In the genomic region with DNA sequence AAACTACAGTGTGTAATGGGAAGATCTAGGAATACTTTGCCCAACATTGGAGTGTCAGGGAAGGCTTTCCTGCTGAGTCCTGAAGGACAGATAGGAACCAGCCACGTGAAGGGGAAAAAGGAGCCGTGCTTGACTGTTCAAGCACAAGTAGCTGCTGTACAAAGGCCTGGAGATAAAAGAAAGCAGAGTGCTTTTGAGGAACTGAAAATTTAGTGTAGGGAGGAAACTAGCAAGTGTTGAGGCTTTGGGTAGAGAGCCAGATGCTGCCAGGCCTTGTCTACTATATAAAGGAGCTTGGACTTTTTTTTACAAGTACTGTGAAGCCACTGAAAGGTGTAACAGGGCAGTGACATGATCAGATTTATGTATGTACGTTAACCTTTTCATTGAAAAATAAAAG, we compare ENCODE assay signal across 10 cellular contexts. TPM values are rescaled to one million over a fixed set of nuclear protein-coding genes. Genes with fewer than 3 reads are reported as not detected.
DNase-seq lines count a peak whose midpoint lies in the region; ATAC-seq and TF ChIP-seq lines count a peak whose summit lies in the region.
"Had no signal": no experiment of that assay in that cellular context is flagged by ENCODE, and none has a peak within 500 bp of the region (broad histone marks: within the 10 kb centered on the region; RNA-seq: fewer than 3 reads in every experiment).

No MANE protein-coding gene starts in this region.

- no peak overlapping the region for H3K4me3 Mint-ChIP-seq in activated CD8-positive, alpha-beta T cell treated with anti-CD3 and anti-CD28 coated beads for 36 hours
- no peak overlapping the region for H3K4me3 Mint-ChIP-seq in mesothelial cell of epicardium

- no peaks in the 10 kb centered on the region for H3K9me3 ChIP-seq in psoas muscle

- DNase-seq in NAMALWA (ENCODE audit: low spot score) (peak; percentile 76), psoas muscle (no peak), NCI-H2107 treated with DMSO at 0.1 percent for 48 hours (lab: John Stamatoyannopoulos, UW; ENCODE audit: unreplicated experiment) (no peak), mesothelial cell of epicardium (ENCODE audit: low spot score in 2 of 2, unreplicated experiment in 2 of 2) (no peak), left lobe of liver (ENCODE audit: low spot score) (no peak)
- no peak for DNase-seq in activated CD8-positive, alpha-beta T cell treated with anti-CD3 and anti-CD28 coated beads for 36 hours
- DNase-seq: activated naive CD4-positive, alpha-beta T cell treated with Interleukin-2 at 50 U/mL for 16 hours; PC-9 had no signal

- TF ChIP-seq POLR2A in GM19099 (IDR thresholded peaks at IDR 0.05; ENCODE audit: extremely low read depth, insufficient read length, low read depth) = peak; percentile 11

- CTCF ChIA-PET in activated CD8-positive, alpha-beta T cell treated with anti-CD3 and anti-CD28 coated beads for 36 hours (lab: Charles Lee) = interaction anchor here (1.1 kb wide), 1 partner anchor 35 kb away, joined by 3 read pairs; no protein-coding TSS in a partner anchor

- H3K36me3 Mint-ChIP-seq in activated CD8-positive, alpha-beta T cell treated with anti-CD3 and anti-CD28 coated beads for 36 hours (ENCODE audit: low read depth) = no peaks in the 10 kb centered on the region
- H3K36me3 Mint-ChIP-seq in mesothelial cell of epicardium = peaks cover 5% of the 10 kb centered on the region

- no peaks in the 10 kb centered on the region for H3K36me3 ChIP-seq in psoas muscle (ENCODE audit: insufficient read depth in 1 of 2, low read depth in 1 of 2)

- H3K4me3 ChIP-seq in psoas muscle = no peak overlapping the region
- H3K4me3 ChIP-seq: PC-9 had no signal

- POLR2A ChIA-PET in activated CD8-positive, alpha-beta T cell treated with anti-CD3 and anti-CD28 coated beads for 36 hours (lab: Charles Lee) = no interaction called here

- intact Hi-C loops in psoas muscle (cut with DNase I) = loop anchor here (5.0 to 10.0 kb wide), 2 partner anchors 37 to 125 kb away; a partner anchor contains a TSS
- intact Hi-C loops in activated CD8-positive, alpha-beta T cell treated with anti-CD3 and anti-CD28 coated beads for 36 hours (cut with micrococcal nuclease) = no loop called here

- peaks cover 4% of the 10 kb centered on the region for H3K4me1 Mint-ChIP-seq in activated CD8-positive, alpha-beta T cell treated with anti-CD3 and anti-CD28 coated beads for 36 hours (ENCODE audit: low read depth)
- H3K4me1 Mint-ChIP-seq in mesothelial cell of epicardium = peaks cover 64% of the 10 kb centered on the region

- WGBS in psoas muscle, 3 donors = 57 to 70% (median 68%) methylated on average over 3 of the region's 3 CpGs

- H3K27ac ChIP-seq in psoas muscle = peak overlapping the region; percentile 86
- H3K27ac ChIP-seq: PC-9 had no signal

- H3K9me3 Mint-ChIP-seq in activated CD8-positive, alpha-beta T cell treated with anti-CD3 and anti-CD28 coated beads for 36 hours = no peaks in the 10 kb centered on the region
- H3K9me3 Mint-ChIP-seq in mesothelial cell of epicardium = no peaks in the 10 kb centered on the region

- ATAC-seq in HG02840 (IDR thresholded peaks at IDR 0.05; ENCODE audit: low FRiP score, unreplicated experiment) (peak; percentile 80), psoas muscle (no peak), left lobe of liver (no peak)
- ATAC-seq in activated CD8-positive, alpha-beta T cell treated with anti-CD3 and anti-CD28 coated beads for 36 hours = no peak

- H3K27ac Mint-ChIP-seq in activated CD8-positive, alpha-beta T cell treated with anti-CD3 and anti-CD28 coated beads for 36 hours = no peak overlapping the region
- H3K27ac Mint-ChIP-seq in mesothelial cell of epicardium = no peak overlapping the region

- TF ChIP-seq CTCF in psoas muscle (IDR thresholded peaks at IDR 0.05) (no peak), mesothelial cell of epicardium (IDR thresholded peaks at IDR 0.05; ENCODE audit: unreplicated experiment) (no peak)
- no peak for TF ChIP-seq CTCF in activated CD8-positive, alpha-beta T cell treated with anti-CD3 and anti-CD28 coated beads for 36 hours (IDR thresholded peaks at IDR 0.05)

- H3K27me3 Mint-ChIP-seq in activated CD8-positive, alpha-beta T cell treated with anti-CD3 and anti-CD28 coated beads for 36 hours = no peaks in the 10 kb centered on the region
- no peaks in the 10 kb centered on the region for H3K27me3 Mint-ChIP-seq in mesothelial cell of epicardium (ENCODE audit: low read depth)

- peaks cover 68% of the 10 kb centered on the region for H3K4me1 ChIP-seq in psoas muscle

- H3K27me3 ChIP-seq in psoas muscle (ENCODE audit: insufficient read depth in 3 of 3, low read length in 2 of 3) = no peaks in the 10 kb centered on the region

RNA-seq across cellular contexts. Expression of a gene that starts 39.0 kb away (rescaled TPM):
- total RNA-seq in psoas muscle (10 to 100 TPM in 3 of 4 donors, 1 to 10 TPM in 1; 9.6 to 26.7 (median 12.1) TPM), mesothelial cell of epicardium (69.6 to 73.3 TPM (median 70.7 TPM) in 3 replicates), left lobe of liver (11.7 TPM)
- polyA plus RNA-seq in psoas muscle = 1 to 10 TPM; 2.3 to 5.2 (median 3.2) TPM
- 1 to 10 TPM; 5.3 to 5.4 TPM for total RNA-seq in activated CD8-positive, alpha-beta T cell treated with anti-CD3 and anti-CD28 coated beads for 36 hours

RNA-seq across cellular contexts. Expression of a gene that starts 51.4 kb away (rescaled TPM):
- total RNA-seq in psoas muscle = under 1 TPM in 3 of 4 donors, not detected in 1; 0.50 to 0.84 (median 0.61) TPM
- 1 to 10 TPM in 2 of 3 donors, under 1 TPM in 1; 0.97 to 2.1 (median 1.1) TPM for polyA plus RNA-seq in psoas muscle
- total RNA-seq in activated CD8-positive, alpha-beta T cell treated with anti-CD3 and anti-CD28 coated beads for 36 hours = 10 to 100 TPM; 10.9 to 11.3 TPM
- total RNA-seq in mesothelial cell of epicardium = 2.2 to 2.4 TPM (median 2.4 TPM) in 3 replicates
- 2.2 TPM for total RNA-seq in left lobe of liver
- total RNA-seq: PC-9 had no signal
